Comparison of ENCODE assay signal across 1 cellular context in the genomic region with DNA sequence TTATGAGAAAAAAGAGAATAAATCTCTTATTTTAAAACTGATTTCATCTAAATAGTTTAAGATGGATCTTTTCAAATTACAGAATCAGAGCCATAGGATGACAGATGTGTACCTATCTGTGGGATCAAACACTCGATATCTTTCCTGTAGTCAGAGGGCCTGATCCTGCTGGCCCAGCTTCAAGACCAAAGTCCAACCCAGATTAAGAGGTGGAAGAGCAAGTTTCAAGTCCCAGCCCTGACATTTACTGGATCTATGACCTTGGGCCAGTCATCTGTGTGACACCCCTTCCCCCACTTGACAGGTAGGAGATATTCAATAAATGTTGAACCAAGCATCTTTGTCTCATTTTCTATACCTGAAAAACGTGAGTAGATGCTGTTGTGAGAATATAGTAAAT.
TF ChIP-seq lines count a peak whose summit lies in the region.

No MANE protein-coding gene starts in this region.

TF ChIP-seq in HepG2, 621 proteins besides CTCF, POLR2A, EP300 and RAD21 (continued from another document):
- TF ChIP-seq, protein P1, sequence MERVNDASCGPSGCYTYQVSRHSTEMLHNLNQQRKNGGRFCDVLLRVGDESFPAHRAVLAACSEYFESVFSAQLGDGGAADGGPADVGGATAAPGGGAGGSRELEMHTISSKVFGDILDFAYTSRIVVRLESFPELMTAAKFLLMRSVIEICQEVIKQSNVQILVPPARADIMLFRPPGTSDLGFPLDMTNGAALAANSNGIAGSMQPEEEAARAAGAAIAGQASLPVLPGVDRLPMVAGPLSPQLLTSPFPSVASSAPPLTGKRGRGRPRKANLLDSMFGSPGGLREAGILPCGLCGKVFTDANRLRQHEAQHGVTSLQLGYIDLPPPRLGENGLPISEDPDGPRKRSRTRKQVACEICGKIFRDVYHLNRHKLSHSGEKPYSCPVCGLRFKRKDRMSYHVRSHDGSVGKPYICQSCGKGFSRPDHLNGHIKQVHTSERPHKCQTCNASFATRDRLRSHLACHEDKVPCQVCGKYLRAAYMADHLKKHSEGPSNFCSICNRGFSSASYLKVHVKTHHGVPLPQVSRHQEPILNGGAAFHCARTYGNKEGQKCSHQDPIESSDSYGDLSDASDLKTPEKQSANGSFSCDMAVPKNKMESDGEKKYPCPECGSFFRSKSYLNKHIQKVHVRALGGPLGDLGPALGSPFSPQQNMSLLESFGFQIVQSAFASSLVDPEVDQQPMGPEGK (CRISPR knock-in tag; IDR thresholded peaks at IDR 0.05) = no peak
